In genomic region chr16:81142864-81143263, GRCh38 we compare ENCODE assay signal across 30 cellular contexts.
"Had no signal": no experiment of that assay in that cellular context is flagged by ENCODE, and none has a peak within 500 bp of the region (broad histone marks: within the 10 kb centered on the region; RNA-seq: fewer than 3 reads in every experiment).

No MANE protein-coding gene starts in this region.

- H3K4me3 ChIP-seq: ascending aorta, heart right ventricle, left ventricle myocardium inferior, lung, pancreas, right atrium auricular region, testis, transverse colon, uterus had no signal

- H3K9me3 ChIP-seq: ascending aorta, heart right ventricle, left ventricle myocardium inferior, pancreas, right atrium auricular region, testis, transverse colon, uterus had no signal

- H3K4me1 ChIP-seq: ascending aorta, heart right ventricle, left ventricle myocardium inferior, pancreas, right atrium auricular region, transverse colon, uterus had no signal

- H3K4me3 Mint-ChIP-seq: activated naive CD4-positive, alpha-beta T cell treated with anti-CD3 and anti-CD28 coated beads for 36 hours; activated naive CD8-positive, alpha-beta T cell treated with anti-CD3 and anti-CD28 coated beads, Interleukin-2, amount 10 ng/mL, durations not matched to agents 7 days and 5 days; activated T-helper 1 cell treated with anti-CD3 and anti-CD28 coated beads, Interleukin-12 subunit alpha, Interleukin-12 subunit beta, Interleukin-2, Interleukin-4 antibody, amounts not matched to agents 30 ng/mL and 10 ng/mL and 1 ng/mL, durations not matched to agents 14 hours and 24 hours and 36 hours; effector memory CD8-positive, alpha-beta T cell; naive B cell; nephron progenitor cell; T-helper 2 cell treated with Interferon-gamma antibody and Interleukin-4, amounts not matched to agents 5 μg/mL and 100 μg/mL, for 36 hours had no signal

- H3K36me3 Mint-ChIP-seq: activated naive CD8-positive, alpha-beta T cell treated with anti-CD3 and anti-CD28 coated beads, Interleukin-2, amount 10 ng/mL, durations not matched to agents 7 days and 5 days; naive B cell had no signal

- H3K27me3 ChIP-seq: ascending aorta, brain microvascular endothelial cell, right atrium auricular region, testis, transverse colon, uterus had no signal

- DNase-seq: activated CD4-positive, alpha-beta T cell treated with anti-CD3 and anti-CD28 coated beads for 48 hours; activated CD4-positive, alpha-beta T cell treated with anti-CD3 and anti-CD28 coated beads, Interleukin-2, amount 50 U/mL, for 48 hours; activated CD8-positive, alpha-beta memory T cell treated with anti-CD3 and anti-CD28 coated beads for 24 hours; activated effector memory CD4-positive, alpha-beta T cell treated with anti-CD3 and anti-CD28 coated beads, Interleukin-2, amount 50 U/mL, for 16 hours; activated naive CD4-positive, alpha-beta T cell treated with anti-CD3 and anti-CD28 coated beads for 36 hours; activated naive CD8-positive, alpha-beta T cell treated with anti-CD3 and anti-CD28 coated beads, Interleukin-2, amount 10 ng/mL, durations not matched to agents 7 days and 5 days; activated T-cell treated with anti-CD3 and anti-CD28 coated beads, Interleukin-2, amount 50 U/mL, for 1 hour; brain microvascular endothelial cell; caudate nucleus; cortex of kidney; effector memory CD8-positive, alpha-beta T cell; foreskin fibroblast; heart right ventricle; left ventricle myocardium inferior; naive B cell; nephron progenitor cell; nucleus accumbens; pancreas; stimulated activated CD4-positive, alpha-beta T cell treated with anti-CD3 and anti-CD28 coated beads, Interleukin-15, amount 100 ng/mL, for 24 hours; stimulated activated naive CD8-positive, alpha-beta T cell treated with anti-CD3 and anti-CD28 coated beads, Interleukin-15, Interleukin-2, amounts not matched to agents 100 U/mL and 50 U/mL, for 24 hours; T-helper 1 cell; testis; transverse colon; uterus had no signal

- H3K4me1 Mint-ChIP-seq: activated naive CD8-positive, alpha-beta T cell treated with anti-CD3 and anti-CD28 coated beads, Interleukin-2, amount 10 ng/mL, durations not matched to agents 7 days and 5 days; naive B cell had no signal

- ATAC-seq: effector memory CD8-positive, alpha-beta T cell; esophagus mucosa; heart right ventricle; pancreas; stimulated activated naive CD8-positive, alpha-beta T cell treated with anti-CD3 and anti-CD28 coated beads, Interleukin-15, Interleukin-2, amounts not matched to agents 100 U/mL and 50 U/mL, for 24 hours had no signal

- H3K36me3 ChIP-seq: ascending aorta, brain microvascular endothelial cell, pancreas, right atrium auricular region, transverse colon, uterus had no signal

- H3K27ac ChIP-seq: ascending aorta, brain microvascular endothelial cell, heart right ventricle, left ventricle myocardium inferior, pancreas, right atrium auricular region, testis, transverse colon, uterus had no signal

- H3K27ac Mint-ChIP-seq: activated naive CD4-positive, alpha-beta T cell treated with anti-CD3 and anti-CD28 coated beads for 36 hours; activated naive CD8-positive, alpha-beta T cell treated with anti-CD3 and anti-CD28 coated beads, Interleukin-2, amount 10 ng/mL, durations not matched to agents 7 days and 5 days; activated T-helper 1 cell treated with anti-CD3 and anti-CD28 coated beads, Interleukin-12 subunit alpha, Interleukin-12 subunit beta, Interleukin-2, Interleukin-4 antibody, amounts not matched to agents 30 ng/mL and 10 ng/mL and 1 ng/mL, durations not matched to agents 14 hours and 24 hours and 36 hours; effector memory CD8-positive, alpha-beta T cell; naive B cell; T-helper 2 cell treated with Interferon-gamma antibody and Interleukin-4, amounts not matched to agents 5 μg/mL and 100 μg/mL, for 36 hours had no signal

- H3K9me3 Mint-ChIP-seq: activated naive CD4-positive, alpha-beta T cell treated with anti-CD3 and anti-CD28 coated beads for 36 hours; activated naive CD8-positive, alpha-beta T cell treated with anti-CD3 and anti-CD28 coated beads, Interleukin-2, amount 10 ng/mL, durations not matched to agents 7 days and 5 days; activated T-helper 1 cell treated with anti-CD3 and anti-CD28 coated beads, Interleukin-12 subunit alpha, Interleukin-12 subunit beta, Interleukin-2, Interleukin-4 antibody, amounts not matched to agents 30 ng/mL and 10 ng/mL and 1 ng/mL, durations not matched to agents 14 hours and 24 hours and 36 hours; effector memory CD8-positive, alpha-beta T cell; naive B cell; nephron progenitor cell; T-helper 2 cell treated with Interferon-gamma antibody and Interleukin-4, amounts not matched to agents 5 μg/mL and 100 μg/mL, for 36 hours had no signal
